In genomic region chr17:7803981-7804380, GRCh38 we compare ENCODE assay signal across 1 cellular context.
TF ChIP-seq lines count a peak whose summit lies in the region.

No MANE protein-coding gene starts in this region.

TF ChIP-seq in HepG2, 621 proteins besides CTCF, POLR2A, EP300 and RAD21:
- TF ChIP-seq STAT6 (CRISPR knock-in tag; IDR thresholded peaks at IDR 0.05; ENCODE audit: borderline replicate concordance) (no peak), ZNF614 (CRISPR knock-in tag; IDR thresholded peaks at IDR 0.05; ENCODE audit: borderline replicate concordance) (no peak), ZNF570 (CRISPR knock-in tag; IDR thresholded peaks at IDR 0.05; ENCODE audit: borderline replicate concordance) (no peak), FOXO1 (CRISPR knock-in tag; IDR thresholded peaks at IDR 0.05) (no peak), HNRNPK (IDR thresholded peaks at IDR 0.05; ENCODE audit: low read depth, low read length, poor library complexity, severe bottlenecking) (no peak), NFIB (CRISPR knock-in tag; IDR thresholded peaks at IDR 0.05; ENCODE audit: borderline replicate concordance) (no peak), ZBTB20 (CRISPR knock-in tag; IDR thresholded peaks at IDR 0.05; ENCODE audit: borderline replicate concordance, low read depth) (no peak), NRL (CRISPR knock-in tag; IDR thresholded peaks at IDR 0.05; ENCODE audit: borderline replicate concordance) (no peak), REXO4 (CRISPR knock-in tag; IDR thresholded peaks at IDR 0.05; ENCODE audit: borderline replicate concordance) (no peak), ELF1 (CRISPR knock-in tag; IDR thresholded peaks at IDR 0.05) (no peak), CBX5 (CRISPR knock-in tag; IDR thresholded peaks at IDR 0.05; ENCODE audit: borderline replicate concordance) (no peak), MIER2 (CRISPR knock-in tag; IDR thresholded peaks at IDR 0.05) (no peak)
TF ChIP-seq in HepG2: peak in this region for 0.
